8 cellular contexts compared by ENCODE assay signal in genomic region chr5:112975721-112976431, GRCh38. TPM values are rescaled to one million over a fixed set of nuclear protein-coding genes. Genes with fewer than 3 reads are reported as not detected.
DNase-seq lines count a peak whose midpoint lies in the region; ATAC-seq, FAIRE-seq and TF ChIP-seq lines count a peak whose summit lies in the region.

No MANE protein-coding gene starts in this region.

- FAIRE-seq in HepG2 (lab: Jason Lieb, UNC) = no peak

- H3K4me3 Mint-ChIP-seq in activated naive CD8-positive, alpha-beta T cell = peak overlapping the region; percentile 99

- 65% methylated on average over 4 of the region's 11 CpGs for WGBS in HepG2 (ENCODE audit: low lambda C conversion rate)

- no peak for TF ChIP-seq POLR2A in HepG2 (IDR thresholded peaks at IDR 0.05; ENCODE audit: insufficient read depth in 1 of 2, low read depth in 2 of 2, low read length in 2 of 2)

- H4K20me1 ChIP-seq in HepG2 (ENCODE audit: insufficient read depth, low read length) = peaks cover 15% of the 10 kb centered on the region

- DNase-seq in left ventricle myocardium inferior (no peak), left cardiac atrium (no peak), HepG2 (ENCODE audit: low spot score) (no peak), tibial artery (no peak), inferior parietal cortex (ENCODE audit: extremely low spot score) (no peak), HEK293T (ENCODE audit: extremely low spot score) (no peak)

- peaks cover 44% of the 10 kb centered on the region for H3K79me2 ChIP-seq in HepG2 (ENCODE audit: insufficient read depth, low read length)

- no peaks in the 10 kb centered on the region for H3K27me3 Mint-ChIP-seq in activated naive CD8-positive, alpha-beta T cell

- TF ChIP-seq CTCF in left ventricle myocardium inferior (IDR thresholded peaks at IDR 0.05; ENCODE audit: borderline replicate concordance) = no peak
- TF ChIP-seq CTCF in HepG2 (CRISPR knock-in tag; IDR thresholded peaks at IDR 0.05) = no peak
- TF ChIP-seq CTCF in tibial artery (IDR thresholded peaks at IDR 0.05) = no peak

- no peak; a peak in 1 of 4 replicates for TF ChIP-seq EP300 in HepG2 (IDR thresholded peaks at IDR 0.05; ENCODE audit: low read depth in 2 of 2, low read length in 2 of 2)
- TF ChIP-seq EP300 in HepG2 (CRISPR knock-in tag; IDR thresholded peaks at IDR 0.05; ENCODE audit: borderline replicate concordance) = no peak

- no peak for ATAC-seq in left cardiac atrium
- peak; percentile 12 for ATAC-seq in HG03196 (IDR thresholded peaks at IDR 0.05; ENCODE audit: unreplicated experiment)
- ATAC-seq in HepG2 = peak; percentile 16

- H3K36me3 ChIP-seq in left ventricle myocardium inferior (no peaks in the 10 kb centered on the region), HepG2 (replicated peaks in 1 of 2; ENCODE audit: control insufficient read depth in 1 of 2, insufficient read depth in 2 of 2, low read length in 2 of 2) (peaks cover 0 to 3% of the 10 kb centered on the region in 2 experiments; a peak in 2 of 5 replicates), tibial artery (no peaks in the 10 kb centered on the region)

- no peaks in the 10 kb centered on the region for H3K9me3 Mint-ChIP-seq in activated naive CD8-positive, alpha-beta T cell (ENCODE audit: low read depth)

- peak overlapping the region; percentile 8 for H2AFZ ChIP-seq in HepG2 (ENCODE audit: low read length)

- H3K4me3 ChIP-seq in left ventricle myocardium inferior (peak overlapping the region; percentile 92), HepG2 (replicated peaks in 1 of 3; ENCODE audit: insufficient read depth in 1 of 3, low read depth in 2 of 3, low read length in 3 of 3) (peak overlapping the region; percentile 87 to 93 (median 88)), tibial artery (peak overlapping the region; percentile 75 to 78)

- intact Hi-C loops in left ventricle myocardium inferior (cut with micrococcal nuclease) = loop anchor here (10.0 kb wide), 1 partner anchor 111 kb away; the partner anchor contains the start of gene SRP19
- intact Hi-C loops in left cardiac atrium (cut with DNase I) = no loop called here
- intact Hi-C loops in HepG2 (cut with micrococcal nuclease; ENCODE audit: unreplicated experiment) = loop anchor here (5.0 kb wide), 1 partner anchor 54 kb away; the partner anchor contains the start of gene REEP5
- intact Hi-C loops in tibial artery (cut with DNase I; ENCODE audit: low total_unique reads) = loop anchor here (5.0 kb wide), 1 partner anchor 54 kb away; the partner anchor contains the start of gene REEP5

- no peaks in the 10 kb centered on the region for H3K27me3 ChIP-seq in left ventricle myocardium inferior (ENCODE audit: low read depth)
- no peaks in the 10 kb centered on the region; a peak in 1 of 5 replicates for H3K27me3 ChIP-seq in HepG2 (ENCODE audit: control insufficient read depth in 1 of 2, insufficient read depth in 2 of 2, low read length in 2 of 2)
- no peaks in the 10 kb centered on the region for H3K27me3 ChIP-seq in tibial artery

- CTCF ChIA-PET in HepG2 (lab: Yijun Ruan, JAX; ENCODE audit: low intra/inter-chr PET ratio, low total read pairs) (no interaction called here), HEK293T (lab: Yijun Ruan, JAX) (interaction anchor here (0.7 to 1.6 kb wide), 3 partner anchors 21 to 555 kb away, joined by 3 to 5 read pairs (median 3); no protein-coding TSS in a partner anchor)

- TSS peak; percentile 96 for BruUV-seq in HepG2 (replicated peaks; lab: Mats Ljungman, UMichigan)

- no peaks in the 10 kb centered on the region for H3K36me3 Mint-ChIP-seq in activated naive CD8-positive, alpha-beta T cell

- in situ Hi-C loops in HepG2 (cut with HindIII; ENCODE audit: extremely low pct_ligation_motif_present, low pct_unique_long_range_greater_than_20kb) = no loop called here

- H3K4me1 ChIP-seq in left ventricle myocardium inferior (peaks cover 50% of the 10 kb centered on the region), HepG2 (ENCODE audit: insufficient read depth, low read length) (peaks cover 35% of the 10 kb centered on the region), tibial artery (peaks cover 0 to 32% (median 9%) of the 10 kb centered on the region in 4 donors)

- POLR2A ChIA-PET in HepG2 (lab: Yijun Ruan, JAX) (interaction anchor here (0.7 to 2.7 kb wide), 22 partner anchors 8 to 538 kb away, joined by 3 to 59 read pairs (median 4); partner anchors contain the start of genes REEP5, SRP19 and YTHDC2), HEK293T (lab: Yijun Ruan, JAX) (interaction anchor here (0.5 to 2.4 kb wide), 41 partner anchors 8 to 539 kb away, joined by 3 to 33 read pairs (median 3); partner anchors contain the start of genes REEP5, SRP19 and YTHDC2)

- H3K4me2 ChIP-seq in HepG2 (ENCODE audit: low read depth, low read length) = peak overlapping the region; percentile 85

- H3K27ac ChIP-seq in left ventricle myocardium inferior (replicated peaks) (peak overlapping the region; percentile 95), HepG2 (ENCODE audit: extremely low read length, insufficient read depth, low read length) (peak overlapping the region; percentile 86), tibial artery (peak overlapping the region; percentile 86 to 93)

- no peak for TF ChIP-seq RAD21 in HepG2 (CRISPR knock-in tag; IDR thresholded peaks at IDR 0.05)

- peak overlapping the region; percentile 84 for H3K9ac ChIP-seq in HepG2 (ENCODE audit: insufficient read depth, low read depth, low read length)

- peaks cover 41% of the 10 kb centered on the region for H3K4me1 Mint-ChIP-seq in activated naive CD8-positive, alpha-beta T cell (ENCODE audit: low read depth)

- H3K9me3 ChIP-seq in left ventricle myocardium inferior (replicated peaks) = no peaks in the 10 kb centered on the region
- H3K9me3 ChIP-seq in HepG2 (ENCODE audit: low read length) = no peaks in the 10 kb centered on the region
- H3K9me3 ChIP-seq in tibial artery = no peaks in the 10 kb centered on the region

- peak overlapping the region; percentile 96 for H3K27ac Mint-ChIP-seq in activated naive CD8-positive, alpha-beta T cell

TF ChIP-seq in HepG2, 621 proteins besides CTCF, POLR2A, EP300 and RAD21 (continues in another document):
- TF ChIP-seq ZSCAN31 (CRISPR knock-in tag; IDR thresholded peaks at IDR 0.05; ENCODE audit: low read depth) = peak; percentile 47; the same call in 1 of the 2 replicates
- peak; percentile 92 for TF ChIP-seq ZC3H4 (CRISPR knock-in tag; IDR thresholded peaks at IDR 0.05; ENCODE audit: borderline replicate concordance)

TF ChIP-seq in HEK293T, 16 proteins besides CTCF, POLR2A, EP300 and RAD21 (continues in another document):
- TF ChIP-seq FOXK2 (IDR thresholded peaks at IDR 0.05) = no peak

RNA-seq across cellular contexts. Expression of gene DCP2, which starts 0.7 kb away (rescaled TPM):
- total RNA-seq in left ventricle myocardium inferior = 19.2 TPM
- 10 to 100 TPM; 21.5 to 23.7 TPM for total RNA-seq in left cardiac atrium
- total RNA-seq in HepG2 (2016; rRNA removed; fragmentation: Illumina TruSeq; extraction: Trizol) = 63.4 and 113 TPM in 2 replicates
- total RNA-seq in HepG2 (2016; cell fraction: cytosol; rRNA removed; fragmentation: Illumina TruSeq; extraction: Trizol; ENCODE audit: low read depth) = 96.6 and 97.4 TPM in 2 replicates
- total RNA-seq in HepG2 (2016; cell fraction: insoluble cytoplasmic fraction; rRNA removed; fragmentation: Illumina TruSeq; extraction: Trizol) = 57.4 and 102 TPM in 2 replicates
- total RNA-seq in HepG2 (2016; cell fraction: membrane; rRNA removed; fragmentation: Illumina TruSeq; extraction: Trizol) = 46.7 and 55.6 TPM in 2 replicates
- total RNA-seq in HepG2 (2016; cell fraction: nucleus; rRNA removed; fragmentation: Illumina TruSeq; extraction: Trizol) = 59.7 and 65.2 TPM in 2 replicates
- 11.3 and 16.2 TPM in 2 replicates for polyA plus RNA-seq in HepG2 (2011; rRNA removed)
- polyA plus RNA-seq in HepG2 (2011; cell fraction: cytosol; rRNA removed) = 13.0 and 14.0 TPM in 2 replicates
- polyA plus RNA-seq in HepG2 (2011; cell fraction: nucleus; rRNA removed) = 13.5 and 15.6 TPM in 2 replicates
- polyA plus RNA-seq in HepG2 (2012) = 15.9 and 20.6 TPM in 2 replicates
- polyA plus RNA-seq in HepG2 (2016; cell fraction: cytosol; fragmentation: Illumina TruSeq; extraction: Trizol; ENCODE audit: low read depth) = 16.9 and 24.8 TPM in 2 replicates
- 28.8 and 30.9 TPM in 2 replicates for polyA plus RNA-seq in HepG2 (2016; cell fraction: insoluble cytoplasmic fraction; fragmentation: Illumina TruSeq; extraction: Trizol; ENCODE audit: low read depth)
- 20.7 and 23.8 TPM in 2 replicates for polyA plus RNA-seq in HepG2 (2016; cell fraction: membrane; fragmentation: Illumina TruSeq; extraction: Trizol; ENCODE audit: low read depth)
- polyA plus RNA-seq in HepG2 (2016; cell fraction: nucleus; fragmentation: Illumina TruSeq; extraction: Trizol; ENCODE audit: insufficient read depth, low read depth) = 25.5 and 28.7 TPM in 2 replicates
- 20.3 and 55.5 TPM in 2 replicates for polyA minus RNA-seq in HepG2 (2011; rRNA and poly(A)+ RNA removed; ENCODE audit: low replicate concordance)
- 15.7 and 21.4 TPM in 2 replicates for polyA minus RNA-seq in HepG2 (2011; cell fraction: cytosol; rRNA and poly(A)+ RNA removed)
- polyA minus RNA-seq in HepG2 (2011; cell fraction: nucleus; rRNA and poly(A)+ RNA removed) = 69.1 and 82.4 TPM in 2 replicates

RNA-seq across cellular contexts. Expression of gene REEP5, which starts 53.8 kb away (rescaled TPM):
- total RNA-seq in left ventricle myocardium inferior (137 TPM), left cardiac atrium (100 to 1,000 TPM; 105 to 135 TPM), HepG2 (2016; rRNA removed; fragmentation: Illumina TruSeq; extraction: Trizol) (26.3 and 49.4 TPM in 2 replicates)
- total RNA-seq in HepG2 (2016; cell fraction: cytosol; rRNA removed; fragmentation: Illumina TruSeq; extraction: Trizol; ENCODE audit: low read depth) = 13.4 and 19.2 TPM in 2 replicates
- 28.3 and 50.6 TPM in 2 replicates for total RNA-seq in HepG2 (2016; cell fraction: insoluble cytoplasmic fraction; rRNA removed; fragmentation: Illumina TruSeq; extraction: Trizol)
- 14.5 and 17.4 TPM in 2 replicates for total RNA-seq in HepG2 (2016; cell fraction: membrane; rRNA removed; fragmentation: Illumina TruSeq; extraction: Trizol)
- total RNA-seq in HepG2 (2016; cell fraction: nucleus; rRNA removed; fragmentation: Illumina TruSeq; extraction: Trizol) = 39.0 and 46.8 TPM in 2 replicates
- polyA plus RNA-seq in HepG2 (2011; rRNA removed) = 217 and 239 TPM in 2 replicates
- polyA plus RNA-seq in HepG2 (2011; cell fraction: cytosol; rRNA removed) = 109 and 117 TPM in 2 replicates
- 33.6 and 41.1 TPM in 2 replicates for polyA plus RNA-seq in HepG2 (2011; cell fraction: nucleus; rRNA removed)
- polyA plus RNA-seq in HepG2 (2012) = 46.8 and 51.5 TPM in 2 replicates
- polyA plus RNA-seq in HepG2 (2016; cell fraction: cytosol; fragmentation: Illumina TruSeq; extraction: Trizol; ENCODE audit: low read depth) = 28.6 and 31.5 TPM in 2 replicates
- polyA plus RNA-seq in HepG2 (2016; cell fraction: insoluble cytoplasmic fraction; fragmentation: Illumina TruSeq; extraction: Trizol; ENCODE audit: low read depth) = 50.0 and 51.6 TPM in 2 replicates
- polyA plus RNA-seq in HepG2 (2016; cell fraction: membrane; fragmentation: Illumina TruSeq; extraction: Trizol; ENCODE audit: low read depth) = 18.4 and 23.4 TPM in 2 replicates
- 95.9 and 120 TPM in 2 replicates for polyA plus RNA-seq in HepG2 (2016; cell fraction: nucleus; fragmentation: Illumina TruSeq; extraction: Trizol; ENCODE audit: insufficient read depth, low read depth)
- polyA minus RNA-seq in HepG2 (2011; rRNA and poly(A)+ RNA removed; ENCODE audit: low replicate concordance) = 214 and 312 TPM in 2 replicates
- polyA minus RNA-seq in HepG2 (2011; cell fraction: cytosol; rRNA and poly(A)+ RNA removed) = 57.0 and 58.9 TPM in 2 replicates
- 27.4 and 38.7 TPM in 2 replicates for polyA minus RNA-seq in HepG2 (2011; cell fraction: nucleus; rRNA and poly(A)+ RNA removed)

Comparison
In these comparisons a context has a peak if more than half of its experiments do, and no peak if none do; other contexts are left out.
1. intact Hi-C loops: an anchor here in left ventricle myocardium inferior (10.0 kb wide), HepG2 (5.0 kb wide) and tibial artery (5.0 kb wide); none called in left cardiac atrium.
2. ATAC-seq: peak in HG03196 (single experiment) and HepG2 (single experiment); none in left cardiac atrium (0 of 2).
3. Peak in every context shown above with its lines, with median percentiles within 50 percentile points of each other: H3K27ac ChIP-seq and H3K4me3 ChIP-seq.